ENCODE assay signal across 28 cellular contexts in genomic region chr4:10738826-10739489, GRCh38. TPM values are rescaled to one million over a fixed set of nuclear protein-coding genes. Genes with fewer than 3 reads are reported as not detected.
DNase-seq lines count a peak whose midpoint lies in the region; ATAC-seq, FAIRE-seq and TF ChIP-seq lines count a peak whose summit lies in the region.
"Had no signal": no experiment of that assay in that cellular context is flagged by ENCODE, and none has a peak within 500 bp of the region (broad histone marks: within the 10 kb centered on the region; RNA-seq: fewer than 3 reads in every experiment).

No MANE protein-coding gene starts in this region.

- no peak overlapping the region for H2BK120ac ChIP-seq in IMR-90 (ENCODE audit: low read depth, low read length)

- H4K8ac ChIP-seq in IMR-90 (ENCODE audit: low read depth in 2 of 2, low read length in 2 of 2), result no peak overlapping the region

- no peak for ATAC-seq in IMR-90 (ENCODE audit: low read depth)
- peak; percentile 4 for ATAC-seq in GM12878
- ATAC-seq in stimulated activated memory B cell treated with anti-CD40 and anti-IgM and Interleukin-4, amounts not matched to agents 10 μg/mL and 1 μg/mL and 100 μg/mL, for 72 hours, result no peak
- ATAC-seq in GM21360 (IDR thresholded peaks at IDR 0.05; ENCODE audit: unreplicated experiment), result no peak

- no peak overlapping the region for H3K27ac Mint-ChIP-seq in MCF 10A (ENCODE audit: low read depth, unreplicated experiment)
- H3K27ac Mint-ChIP-seq in stimulated activated memory B cell treated with anti-CD40 and anti-IgM and Interleukin-4, amounts not matched to agents 10 μg/mL and 1 μg/mL and 100 μg/mL, for 72 hours, result peak overlapping the region; percentile 31
- H3K27ac Mint-ChIP-seq: CD14-positive monocyte had no signal

- no peak overlapping the region for H3K18ac ChIP-seq in IMR-90 (ENCODE audit: low read depth, low read length)

- no peak for TF ChIP-seq EP300 in GM12878 (IDR thresholded peaks at IDR 0.05; ENCODE audit: borderline replicate concordance in 1 of 2, control insufficient read depth in 1 of 2, low read depth in 2 of 2, low read length in 2 of 2)

- intact Hi-C loops in MCF 10A (cut with micrococcal nuclease), result no loop called here
- intact Hi-C loops in breast epithelium (cut with DNase I; ENCODE audit: low total_unique reads), result no loop called here
- intact Hi-C loops in IMR-90 (cut with micrococcal nuclease), result no loop called here
- intact Hi-C loops in GM12878 (cut with micrococcal nuclease; ENCODE audit: unreplicated experiment), result loop anchor here (1.0 to 10.0 kb wide), 2 partner anchors 9 to 734 kb away; no protein-coding TSS in a partner anchor
- intact Hi-C loops in posterior cingulate gyrus (cut with DNase I), result no loop called here

- BruUV-seq in MCF 10A (replicated peaks; lab: Mats Ljungman, UMichigan), result no TSS peak
- no TSS peak for BruUV-seq in IMR-90 (replicated peaks; lab: Mats Ljungman, UMichigan)
- BruUV-seq in GM12878 (replicated peaks; lab: Mats Ljungman, UMichigan), result no TSS peak

- H3K36me3 ChIP-seq in breast epithelium (no peaks in the 10 kb centered on the region), IMR-90 (ENCODE audit: control insufficient read depth, insufficient read depth, low read length) (no peaks in the 10 kb centered on the region), GM12878 (ENCODE audit: control insufficient read depth in 2 of 2, insufficient read depth in 2 of 2, low read length in 1 of 2) (no peaks in the 10 kb centered on the region)
- H3K36me3 ChIP-seq: sigmoid colon had no signal

- no peak overlapping the region for H3K4me3 ChIP-seq in breast epithelium
- no peak overlapping the region for H3K4me3 ChIP-seq in IMR-90 (ENCODE audit: insufficient read depth, low read depth, low read length)
- H3K4me3 ChIP-seq in GM12878, result no peak overlapping the region
- H3K4me3 ChIP-seq: lung, sigmoid colon had no signal

- no peak overlapping the region for H3K4me3 Mint-ChIP-seq in MCF 10A (ENCODE audit: unreplicated experiment)
- no peak overlapping the region for H3K4me3 Mint-ChIP-seq in stimulated activated memory B cell treated with anti-CD40 and anti-IgM and Interleukin-4, amounts not matched to agents 10 μg/mL and 1 μg/mL and 100 μg/mL, for 72 hours
- H3K4me3 Mint-ChIP-seq: CD14-positive monocyte had no signal

- H3K4me1 Mint-ChIP-seq in MCF 10A (ENCODE audit: insufficient read depth, unreplicated experiment), result no peaks in the 10 kb centered on the region
- H3K4me1 Mint-ChIP-seq in stimulated activated memory B cell treated with anti-CD40 and anti-IgM and Interleukin-4, amounts not matched to agents 10 μg/mL and 1 μg/mL and 100 μg/mL, for 72 hours, result peaks cover 16% of the 10 kb centered on the region
- H3K4me1 Mint-ChIP-seq: CD14-positive monocyte had no signal

- H3K9ac ChIP-seq in IMR-90 (ENCODE audit: low read depth, low read length) (no peak overlapping the region), GM12878 (ENCODE audit: control insufficient read depth, insufficient read depth, low read length) (peak overlapping the region; percentile 17; the same call in 1 of the 2 replicates)
- H3K9ac ChIP-seq: KMS-11 had no signal

- peaks cover 32% of the 10 kb centered on the region for H3K9me3 Mint-ChIP-seq in MCF 10A (ENCODE audit: unreplicated experiment)
- no peaks in the 10 kb centered on the region for H3K9me3 Mint-ChIP-seq in stimulated activated memory B cell treated with anti-CD40 and anti-IgM and Interleukin-4, amounts not matched to agents 10 μg/mL and 1 μg/mL and 100 μg/mL, for 72 hours

- TF ChIP-seq RAD21 in IMR-90 (IDR thresholded peaks at IDR 0.05; ENCODE audit: low read length), result no peak
- TF ChIP-seq RAD21 in GM12878 (IDR thresholded peaks at IDR 0.05; ENCODE audit: insufficient read depth, low read depth, low read length), result no peak

- H2AK5ac ChIP-seq in IMR-90 (ENCODE audit: low read depth, low read length), result no peak overlapping the region

- POLR2A ChIA-PET in MCF 10A (lab: Yijun Ruan, JAX) (no interaction called here), IMR-90 (lab: Charles Lee; ENCODE audit: unreplicated experiment) (no interaction called here), GM12878 (lab: Charles Lee) (interaction anchor here (1.4 kb wide), 1 partner anchor 11 kb away, joined by 7 read pairs; no protein-coding TSS in a partner anchor)

- dilution Hi-C loops in IMR-90 (cut with HindIII; ENCODE audit: low sequenced_read_pairs, unreplicated experiment), result no loop called here

- RAD21 ChIA-PET in GM12878 (lab: Charles Lee; ENCODE audit: unreplicated experiment), result interaction anchor here (1.0 to 2.3 kb wide), 3 partner anchors 11 to 55 kb away, joined by 3 to 9 read pairs (median 6); partner anchors contain the start of gene CLNK

- H3K36me3 Mint-ChIP-seq in MCF 10A (ENCODE audit: insufficient read depth, unreplicated experiment), result no peaks in the 10 kb centered on the region
- H3K36me3 Mint-ChIP-seq in stimulated activated memory B cell treated with anti-CD40 and anti-IgM and Interleukin-4, amounts not matched to agents 10 μg/mL and 1 μg/mL and 100 μg/mL, for 72 hours, result no peaks in the 10 kb centered on the region
- H3K36me3 Mint-ChIP-seq: CD14-positive monocyte had no signal

- H3K9me1 ChIP-seq in IMR-90 (ENCODE audit: insufficient read depth, low read length), result no peaks in the 10 kb centered on the region

- H2BK20ac ChIP-seq in IMR-90 (ENCODE audit: low read depth, low read length), result no peak overlapping the region

- no peak overlapping the region for H3K4ac ChIP-seq in IMR-90 (ENCODE audit: low read depth, low read length)

- H3K27me3 Mint-ChIP-seq in MCF 10A (ENCODE audit: insufficient read depth, unreplicated experiment), result no peaks in the 10 kb centered on the region
- no peaks in the 10 kb centered on the region for H3K27me3 Mint-ChIP-seq in stimulated activated memory B cell treated with anti-CD40 and anti-IgM and Interleukin-4, amounts not matched to agents 10 μg/mL and 1 μg/mL and 100 μg/mL, for 72 hours

- DNase-seq in MCF 10A (ENCODE audit: unreplicated experiment) (peak; percentile 22), breast epithelium (ENCODE audit: low spot score in 2 of 2) (no peak), IMR-90 (peak; percentile 24), GM12878 (ENCODE audit: low read depth, low spot score) (no peak), SKM-1 (lab: John Stamatoyannopoulos, UW; ENCODE audit: unreplicated experiment) (no peak), posterior cingulate gyrus (no peak)
- DNase-seq: activated CD4-positive, CD25-positive, alpha-beta regulatory T cell treated with anti-CD3 and anti-CD28 coated beads, Interleukin-2, amount 50 U/mL, for 72 hours; activated CD8-positive, alpha-beta memory T cell treated with anti-CD3 and anti-CD28 coated beads for 24 hours; activated naive CD4-positive, alpha-beta T cell; activated T-cell treated with anti-CD3 and anti-CD28 coated beads, Interleukin-2, amount 50 U/mL, for 1 hour; amygdala; central memory CD4-positive, alpha-beta T cell; dermis blood vessel endothelial cell; GOT3; NCI-H2081; NCI-H446; SIG-M5; sigmoid colon; stimulated activated CD4-positive, alpha-beta T cell treated with anti-CD3 and anti-CD28 coated beads, Interleukin-15, amount 100 ng/mL, for 24 hours; T-helper 1 cell had no signal

- no peak overlapping the region for H3K14ac ChIP-seq in IMR-90 (replicated peaks; ENCODE audit: low read depth, low read length)

- no peaks in the 10 kb centered on the region for H3K9me3 ChIP-seq in breast epithelium
- H3K9me3 ChIP-seq in IMR-90 (ENCODE audit: control insufficient read depth, insufficient read depth, low read length), result no peaks in the 10 kb centered on the region
- H3K9me3 ChIP-seq in GM12878 (replicated peaks; ENCODE audit: control insufficient read depth, insufficient read depth, low read length), result no peaks in the 10 kb centered on the region; the same call in 1 of the 3 replicates
- H3K9me3 ChIP-seq: sigmoid colon had no signal

- SMC1A ChIA-PET in GM12878 (lab: Charles Lee; ENCODE audit: uncharacterized antibody, unreplicated experiment), result interaction anchor here (1.0 to 1.6 kb wide), 3 partner anchors 8 to 65 kb away, joined by 3 to 4 read pairs (median 3); no protein-coding TSS in a partner anchor

- H3K79me2 ChIP-seq in GM12878 (ENCODE audit: control insufficient read depth, insufficient read depth, low read length), result no peaks in the 10 kb centered on the region

- H4K20me1 ChIP-seq in IMR-90 (ENCODE audit: insufficient read depth, low read length), result no peaks in the 10 kb centered on the region
- no peaks in the 10 kb centered on the region for H4K20me1 ChIP-seq in GM12878 (ENCODE audit: control insufficient read depth, insufficient read depth)

- TF ChIP-seq POLR2A in breast epithelium (IDR thresholded peaks at IDR 0.05) (no peak), IMR-90 (IDR thresholded peaks at IDR 0.05; ENCODE audit: low read depth, low read length) (no peak), GM12878 (IDR thresholded peaks at IDR 0.05; ENCODE audit: low read depth, low read length) (no peak)

- TF ChIP-seq CTCF in MCF 10A (IDR thresholded peaks at IDR 0.05; ENCODE audit: unreplicated experiment), result no peak
- no peak for TF ChIP-seq CTCF in breast epithelium (IDR thresholded peaks at IDR 0.05)
- TF ChIP-seq CTCF in IMR-90 (conservative IDR thresholded peaks at IDR 0.05; ENCODE audit: low read depth, low read length), result no peak
- TF ChIP-seq CTCF in GM12878 (IDR thresholded peaks at IDR 0.05 in 2 of 3, conservative IDR thresholded peaks at IDR 0.05 in 1 of 3; ENCODE audit: control insufficient read depth in 2 of 3, extremely low read depth in 1 of 3, insufficient read depth in 1 of 3, low read depth in 3 of 3, low read length in 3 of 3), result no peak

- H3K79me1 ChIP-seq in IMR-90 (ENCODE audit: low read depth in 1 of 2, low read length in 2 of 2), result no peaks in the 10 kb centered on the region

- no peak overlapping the region for H3K56ac ChIP-seq in IMR-90 (ENCODE audit: extremely low read depth, insufficient read depth, low read length)

- no CpG with 5 or more reads among the region's 5 CpGs for WGBS in IMR-90 (ENCODE audit: extremely low coverage in 2 of 2, insufficient read length in 1 of 2), 2 experiments
- WGBS in GM12878 (ENCODE audit: insufficient coverage, insufficient replicate concordance, low lambda C conversion rate, missing lambda C conversion rate), result 98% methylated on average over 5 of the region's 5 CpGs

- no peak overlapping the region for H2BK5ac ChIP-seq in IMR-90 (ENCODE audit: low read depth, low read length, poor library complexity, severe bottlenecking)

- no peak for FAIRE-seq in GM12878 (lab: Jason Lieb, UNC)
- FAIRE-seq: G401.6 had no signal

- H2BK15ac ChIP-seq in IMR-90 (ENCODE audit: low read depth, low read length), result no peak overlapping the region

- H3K23ac ChIP-seq in IMR-90 (ENCODE audit: low read depth, low read length), result no peak overlapping the region

- H3K27ac ChIP-seq in breast epithelium, result no peak overlapping the region
- no peak overlapping the region for H3K27ac ChIP-seq in IMR-90 (ENCODE audit: insufficient read depth, low read length)
- H3K27ac ChIP-seq in GM12878 (ENCODE audit: control insufficient read depth, insufficient read depth), result peak overlapping the region; percentile 49; the same call in 1 of the 2 replicates
- H3K27ac ChIP-seq: KMS-11, sigmoid colon had no signal

- no peak overlapping the region for H3K4me2 ChIP-seq in IMR-90 (ENCODE audit: low read depth, low read length)
- H3K4me2 ChIP-seq in GM12878 (ENCODE audit: control insufficient read depth, insufficient read depth), result no peak overlapping the region
- H3K4me2 ChIP-seq: KMS-11 had no signal

- no peak overlapping the region for H2AK9ac ChIP-seq in IMR-90 (replicated peaks; ENCODE audit: low read depth, low read length, poor library complexity)

- H3K27me3 ChIP-seq in breast epithelium (no peaks in the 10 kb centered on the region), IMR-90 (ENCODE audit: control insufficient read depth, insufficient read depth, low read length) (no peaks in the 10 kb centered on the region; the same call in none of the 2 replicates), GM12878 (replicated peaks in 1 of 2; ENCODE audit: control insufficient read depth in 2 of 2, insufficient read depth in 2 of 2, low read length in 1 of 2) (no peaks in the 10 kb centered on the region)
- H3K27me3 ChIP-seq: sigmoid colon had no signal

- no peak overlapping the region for H4K91ac ChIP-seq in IMR-90 (ENCODE audit: insufficient read depth, low read depth, low read length)

- H2AFZ ChIP-seq in IMR-90 (replicated peaks; ENCODE audit: low read length, poor library complexity) (no peak overlapping the region), GM12878 (ENCODE audit: control insufficient read depth, low read depth, low read length) (peak overlapping the region; percentile 26; the same call in 1 of the 2 replicates)

- H4K5ac ChIP-seq in IMR-90 (ENCODE audit: low read depth, low read length), result no peak overlapping the region

- in situ Hi-C loops in IMR-90 (cut with MboI; ENCODE audit: low sequenced_read_pairs) (no loop called here), GM12878 (cut with MboI) (no loop called here)

- H3K4me1 ChIP-seq in breast epithelium (no peaks in the 10 kb centered on the region), IMR-90 (ENCODE audit: control insufficient read depth, insufficient read depth, low read length) (peaks cover 4% of the 10 kb centered on the region; the same call in 1 of the 2 replicates), GM12878 (ENCODE audit: control insufficient read depth, insufficient read depth, low read length) (peaks cover 22% of the 10 kb centered on the region)
- H3K4me1 ChIP-seq: sigmoid colon had no signal

- CTCF ChIA-PET in MCF 10A (lab: Yijun Ruan, JAX) (no interaction called here), IMR-90 (lab: Yijun Ruan, JAX) (no interaction called here), GM12878 (lab: Yijun Ruan, JAX) (no interaction called here)

RNA-seq across cellular contexts. Expression of gene CLNK, which starts 54.4 kb away (rescaled TPM):
- total RNA-seq in MCF 10A (2022), result not detected in 2 replicates
- total RNA-seq in breast epithelium, result under 1 TPM in 1 of 3 donors, not detected in 2; under 0.01 TPM
- total RNA-seq in IMR-90 (2012; rRNA removed), result not detected in 2 replicates
- polyA plus RNA-seq in IMR-90 (2012; rRNA removed), result not detected in 2 replicates
- not detected in 2 replicates for polyA plus RNA-seq in IMR-90 (2012; cell fraction: cytosol; rRNA removed)
- not detected in 2 replicates for polyA plus RNA-seq in IMR-90 (2012; cell fraction: nucleus; rRNA removed; ENCODE audit: low replicate concordance)
- total RNA-seq in GM12878 (2013; cell fraction: nucleolus; rRNA removed), result 19.6 and 20.8 TPM in 2 replicates
- total RNA-seq in GM12878 (2014; rRNA removed), result 2.1 and 2.2 TPM in 2 replicates
- 2.3 and 2.8 TPM in 2 replicates for total RNA-seq in GM12878 (2014; rRNA removed; fragmentation: Illumina TruSeq; extraction: Trizol)
- 2.5 and 2.8 TPM in 2 replicates for total RNA-seq in GM12878 (2021)
- polyA plus RNA-seq in GM12878 (2011; ENCODE audit: low read depth), result 0.91 TPM
- 14.3 and 19.3 TPM in 2 replicates for polyA plus RNA-seq in GM12878 (2011; rRNA removed)
- polyA plus RNA-seq in GM12878 (2011; cell fraction: cytosol; rRNA removed), result 5.8 and 6.3 TPM in 2 replicates
- 16.8 and 20.7 TPM in 2 replicates for polyA plus RNA-seq in GM12878 (2011; cell fraction: nucleus; rRNA removed)
- 1.4 and 1.9 TPM in 2 replicates for polyA plus RNA-seq in GM12878 (2012)
- polyA plus RNA-seq in GM12878 (2014; fragmentation: Illumina TruSeq; extraction: Trizol), result 2.9 and 3.1 TPM in 2 replicates
- polyA plus RNA-seq in GM12878 (2014; fragmentation: Nextera tagmentation; extraction: Ambion mirVana), result 1 to 10 TPM; 2.1 to 2.6 TPM
- 2.8 and 3.2 TPM in 2 replicates for polyA plus RNA-seq in GM12878 (2014; rRNA removed)
- 1 to 10 TPM; 2.1 to 3.0 TPM for polyA plus RNA-seq in GM12878 (2016; fragmentation: Nextera tagmentation; extraction: Ambion mirVana)
- 13.6 and 16.8 TPM in 2 replicates for polyA minus RNA-seq in GM12878 (2011; rRNA and poly(A)+ RNA removed)
- 1.6 and 4.1 TPM in 2 replicates for polyA minus RNA-seq in GM12878 (2011; cell fraction: cytosol; rRNA and poly(A)+ RNA removed)
- 14.6 and 15.8 TPM in 2 replicates for polyA minus RNA-seq in GM12878 (2011; cell fraction: nucleus; rRNA and poly(A)+ RNA removed)
- total RNA-seq: dermis blood vessel endothelial cell, HT-29, sigmoid colon had no signal
- polyA plus RNA-seq: AG04450, CD14-positive monocyte had no signal

Comparison
In these comparisons a context has a peak if more than half of its experiments do, and no peak if none do; other contexts are left out.
1. DNase-seq: peak in MCF 10A (single experiment) and IMR-90 (single experiment); none in breast epithelium (0 of 2), GM12878 (single experiment), SKM-1 (single experiment) and posterior cingulate gyrus (0 of 10).